In genomic region chr1:41751804-41752513, GRCh38 we compare ENCODE assay signal across 8 cellular contexts.
DNase-seq lines count a peak whose midpoint lies in the region; ATAC-seq and TF ChIP-seq lines count a peak whose summit lies in the region.

No MANE protein-coding gene starts in this region.

- ATAC-seq in GM18517 (IDR thresholded peaks at IDR 0.05; ENCODE audit: unreplicated experiment): peak; percentile 25

- H3K4me3 ChIP-seq in NB4 (ENCODE audit: low read depth, low read length) (no peak overlapping the region), foreskin fibroblast (ENCODE audit: low read depth in 1 of 2, low read length in 2 of 2) (no peak overlapping the region)

- DNase-seq in HCEC 1CT (peak; percentile 79), NB4 (ENCODE audit: low read depth) (peak; percentile 76), foreskin fibroblast (peak; percentile 50 to 76), NCI-H524 treated with DMSO at 0.1 percent for 48 hours (lab: John Stamatoyannopoulos, UW) (no peak), NCI-H1092 (lab: John Stamatoyannopoulos, UW) (no peak), NCI-H128 (lab: John Stamatoyannopoulos, UW; ENCODE audit: unreplicated experiment) (no peak), mucosa of gallbladder (ENCODE audit: low spot score) (no peak)

- TF ChIP-seq POLR2A in NB4 (IDR thresholded peaks at IDR 0.05; ENCODE audit: extremely low read depth, insufficient read length): no peak

- no peak for TF ChIP-seq CTCF in NB4 (IDR thresholded peaks at IDR 0.05; ENCODE audit: low read depth, low read length)
- TF ChIP-seq CTCF in foreskin fibroblast (IDR thresholded peaks at IDR 0.05; ENCODE audit: low read depth, low read length): no peak

Comparison
In these comparisons a context has a peak if more than half of its experiments do, and no peak if none do; other contexts are left out.
1. DNase-seq: peak in HCEC 1CT (single experiment), NB4 (single experiment) and foreskin fibroblast (2 of 2); none in NCI-H524 treated with DMSO at 0.1 percent for 48 hours (single experiment), NCI-H1092 (single experiment), NCI-H128 (single experiment) and mucosa of gallbladder (single experiment).